17 cellular contexts compared by ENCODE assay signal in the genomic region with DNA sequence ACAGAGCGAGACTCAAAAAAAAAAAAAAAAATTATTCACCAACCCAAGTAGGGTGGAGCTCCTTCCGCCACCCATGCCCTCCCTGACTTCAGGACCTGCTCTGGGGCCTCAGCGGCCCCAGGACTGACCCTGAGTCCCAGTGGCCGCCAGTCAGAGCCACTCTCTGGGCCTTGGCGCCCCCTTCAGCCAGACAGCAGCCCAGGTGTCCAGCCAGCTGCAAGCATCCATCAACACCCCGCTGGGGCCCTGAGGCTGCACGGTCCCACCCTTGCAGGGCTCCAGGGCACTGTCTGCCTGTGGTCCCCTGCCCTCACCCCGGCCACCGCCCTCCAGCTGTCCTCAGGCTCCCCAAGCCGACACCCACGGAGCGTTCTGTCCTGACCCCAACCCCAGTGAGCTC. TPM values are rescaled to one million over a fixed set of nuclear protein-coding genes. Genes with fewer than 3 reads are reported as not detected.
DNase-seq lines count a peak whose midpoint lies in the region; ATAC-seq, FAIRE-seq and TF ChIP-seq lines count a peak whose summit lies in the region.
"Had no signal": no experiment of that assay in that cellular context is flagged by ENCODE, and none has a peak within 500 bp of the region (broad histone marks: within the 10 kb centered on the region; RNA-seq: fewer than 3 reads in every experiment).

No MANE protein-coding gene starts in this region.

- BruUV-seq in HepG2 (replicated peaks; lab: Mats Ljungman, UMichigan) (no TSS peak), OCI-LY7 (replicated peaks; lab: Mats Ljungman, UMichigan) (no TSS peak)

- H3K79me2 ChIP-seq in HepG2 (ENCODE audit: insufficient read depth, low read length) (no peaks in the 10 kb centered on the region), OCI-LY7 (ENCODE audit: insufficient read depth, low read depth, low read length) (no peaks in the 10 kb centered on the region)

- POLR2A ChIA-PET in HepG2 (lab: Yijun Ruan, JAX) (no interaction called here), OCI-LY7 (lab: Charles Lee) (no interaction called here)

- WGBS in HepG2 (ENCODE audit: low lambda C conversion rate): 40% methylated on average over 12 of the region's 12 CpGs
- WGBS in right lobe of liver (ENCODE audit: insufficient coverage, low coverage, low lambda C conversion rate, missing lambda C conversion rate): 60% methylated on average over 3 of the region's 12 CpGs

- H3K9me3 ChIP-seq in HepG2 (ENCODE audit: low read length) (no peaks in the 10 kb centered on the region), right lobe of liver (no peaks in the 10 kb centered on the region), OCI-LY7 (ENCODE audit: low read length) (no peaks in the 10 kb centered on the region)
- H3K9me3 ChIP-seq: Peyer's patch, upper lobe of left lung had no signal

- peak; percentile 27 for ATAC-seq in HepG2
- no peak for ATAC-seq in right lobe of liver
- ATAC-seq in foreskin keratinocyte: no peak
- no peak for ATAC-seq in HG02852 (IDR thresholded peaks at IDR 0.05; ENCODE audit: unreplicated experiment)
- no peak for ATAC-seq in GM21825 (IDR thresholded peaks at IDR 0.05; ENCODE audit: unreplicated experiment)

- H3K36me3 ChIP-seq in HepG2 (replicated peaks in 1 of 2; ENCODE audit: control insufficient read depth in 1 of 2, insufficient read depth in 2 of 2, low read length in 2 of 2) (no peaks in the 10 kb centered on the region), right lobe of liver (no peaks in the 10 kb centered on the region), OCI-LY7 (ENCODE audit: insufficient read depth, low read length) (no peaks in the 10 kb centered on the region)
- H3K36me3 ChIP-seq: Peyer's patch, upper lobe of left lung had no signal

- in situ Hi-C loops in HepG2 (cut with HindIII; ENCODE audit: extremely low pct_ligation_motif_present, low pct_unique_long_range_greater_than_20kb): no loop called here

- FAIRE-seq in HepG2 (lab: Jason Lieb, UNC): no peak

- no peak for DNase-seq in HepG2 (ENCODE audit: low spot score)
- DNase-seq in right lobe of liver: no peak
- peak; percentile 61 for DNase-seq in NCI-H69 (lab: John Stamatoyannopoulos, UW)
- DNase-seq in foreskin keratinocyte: no peak
- DNase-seq in OCI-LY7 (ENCODE audit: low spot score): no peak
- no peak for DNase-seq in NCI-H345 (lab: John Stamatoyannopoulos, UW)
- DNase-seq: activated CD4-positive, alpha-beta T cell treated with anti-CD3 and anti-CD28 coated beads, Interleukin-2, amount 50 U/mL, for 4 hours; AML-193; islet precursor cell; Peyer's patch; T-helper 2 cell had no signal

- H3K27ac ChIP-seq in HepG2 (ENCODE audit: extremely low read length, insufficient read depth, low read length) (no peak overlapping the region), right lobe of liver (no peak overlapping the region), foreskin keratinocyte (no peak overlapping the region), OCI-LY7 (ENCODE audit: low read depth, low read length, poor library complexity, severe bottlenecking) (no peak overlapping the region)
- H3K27ac ChIP-seq: Peyer's patch, upper lobe of left lung had no signal

- H3K9ac ChIP-seq in HepG2 (ENCODE audit: insufficient read depth, low read depth, low read length): no peak overlapping the region

- TF ChIP-seq RAD21 in HepG2 (CRISPR knock-in tag; IDR thresholded peaks at IDR 0.05): no peak

- H3K9me2 ChIP-seq in OCI-LY7 (ENCODE audit: insufficient read depth, low read length): no peaks in the 10 kb centered on the region

- TF ChIP-seq POLR2A in HepG2 (IDR thresholded peaks at IDR 0.05; ENCODE audit: insufficient read depth in 1 of 2, low read depth in 2 of 2, low read length in 2 of 2) (no peak), right lobe of liver (IDR thresholded peaks at IDR 0.05) (no peak)

- intact Hi-C loops in HepG2 (cut with micrococcal nuclease; ENCODE audit: unreplicated experiment): no loop called here
- intact Hi-C loops in right lobe of liver (cut with DNase I): no loop called here
- intact Hi-C loops in OCI-LY7 (cut with micrococcal nuclease; ENCODE audit: unreplicated experiment): no loop called here

- TF ChIP-seq EP300 in HepG2 (IDR thresholded peaks at IDR 0.05; ENCODE audit: low read depth in 2 of 2, low read length in 2 of 2): no peak
- no peak for TF ChIP-seq EP300 in HepG2 (CRISPR knock-in tag; IDR thresholded peaks at IDR 0.05; ENCODE audit: borderline replicate concordance)

- H3K27me3 ChIP-seq in HepG2 (ENCODE audit: control insufficient read depth in 1 of 2, insufficient read depth in 2 of 2, low read length in 2 of 2) (peaks cover 25 to 76% of the 10 kb centered on the region in 2 experiments), right lobe of liver (no peaks in the 10 kb centered on the region), foreskin keratinocyte (peaks cover 56% of the 10 kb centered on the region)

- H2AFZ ChIP-seq in HepG2 (ENCODE audit: low read length) (no peak overlapping the region), OCI-LY7 (ENCODE audit: low read length) (no peak overlapping the region)

- H3K4me3 ChIP-seq in HepG2 (replicated peaks in 1 of 3; ENCODE audit: insufficient read depth in 1 of 3, low read depth in 2 of 3, low read length in 3 of 3) (no peak overlapping the region), right lobe of liver (no peak overlapping the region), OCI-LY7 (ENCODE audit: low read depth, low read length, poor library complexity, severe bottlenecking) (no peak overlapping the region)
- H3K4me3 ChIP-seq: Peyer's patch, upper lobe of left lung had no signal

- CTCF ChIA-PET in HepG2 (lab: Yijun Ruan, JAX; ENCODE audit: low intra/inter-chr PET ratio, low total read pairs): no interaction called here
- CTCF ChIA-PET in OCI-LY7 (lab: Charles Lee; ENCODE audit: unreplicated experiment): no interaction called here

- H3K4me2 ChIP-seq in HepG2 (ENCODE audit: low read depth, low read length): no peak overlapping the region
- H3K4me2 ChIP-seq in OCI-LY7 (ENCODE audit: low read length): no peak overlapping the region

- H4K20me1 ChIP-seq in HepG2 (ENCODE audit: insufficient read depth, low read length) (peaks cover 5% of the 10 kb centered on the region; the same call in 1 of the 2 replicates), OCI-LY7 (ENCODE audit: insufficient read depth, low read length) (no peaks in the 10 kb centered on the region)

- peaks cover 11% of the 10 kb centered on the region for H3K4me1 ChIP-seq in HepG2 (ENCODE audit: insufficient read depth, low read length)
- no peaks in the 10 kb centered on the region for H3K4me1 ChIP-seq in right lobe of liver
- no peaks in the 10 kb centered on the region for H3K4me1 ChIP-seq in foreskin keratinocyte
- no peaks in the 10 kb centered on the region for H3K4me1 ChIP-seq in OCI-LY7 (ENCODE audit: insufficient read depth, low read length, poor library complexity, severe bottlenecking)

- TF ChIP-seq CTCF in HepG2 (CRISPR knock-in tag; IDR thresholded peaks at IDR 0.05) (peak; percentile 59), right lobe of liver (IDR thresholded peaks at IDR 0.05) (no peak), foreskin keratinocyte (conservative IDR thresholded peaks at IDR 0.05) (peak; percentile 33), OCI-LY7 (conservative IDR thresholded peaks at IDR 0.05; ENCODE audit: low read length) (no peak)

RNA-seq across cellular contexts. Expression of a gene that starts 11.4 kb away (rescaled TPM):
- total RNA-seq in HepG2 (2016; rRNA removed; fragmentation: Illumina TruSeq; extraction: Trizol): not detected in 2 replicates
- not detected in 2 replicates for total RNA-seq in HepG2 (2016; cell fraction: cytosol; rRNA removed; fragmentation: Illumina TruSeq; extraction: Trizol; ENCODE audit: low read depth)
- total RNA-seq in HepG2 (2016; cell fraction: insoluble cytoplasmic fraction; rRNA removed; fragmentation: Illumina TruSeq; extraction: Trizol): not detected in 2 replicates
- total RNA-seq in HepG2 (2016; cell fraction: membrane; rRNA removed; fragmentation: Illumina TruSeq; extraction: Trizol): not detected in 2 replicates
- total RNA-seq in HepG2 (2016; cell fraction: nucleus; rRNA removed; fragmentation: Illumina TruSeq; extraction: Trizol): not detected in 2 replicates
- polyA plus RNA-seq in HepG2 (2011; rRNA removed): not detected in 2 replicates
- polyA plus RNA-seq in HepG2 (2011; cell fraction: cytosol; rRNA removed): not detected in 2 replicates
- 0.03 and 0.10 TPM in 2 replicates for polyA plus RNA-seq in HepG2 (2011; cell fraction: nucleus; rRNA removed)
- polyA plus RNA-seq in HepG2 (2012): not detected in 2 replicates
- not detected in 2 replicates for polyA plus RNA-seq in HepG2 (2016; cell fraction: cytosol; fragmentation: Illumina TruSeq; extraction: Trizol; ENCODE audit: low read depth)
- not detected in 2 replicates for polyA plus RNA-seq in HepG2 (2016; cell fraction: insoluble cytoplasmic fraction; fragmentation: Illumina TruSeq; extraction: Trizol; ENCODE audit: low read depth)
- not detected in 2 replicates for polyA plus RNA-seq in HepG2 (2016; cell fraction: membrane; fragmentation: Illumina TruSeq; extraction: Trizol; ENCODE audit: low read depth)
- polyA plus RNA-seq in HepG2 (2016; cell fraction: nucleus; fragmentation: Illumina TruSeq; extraction: Trizol; ENCODE audit: insufficient read depth, low read depth): not detected in 2 replicates
- 0.02 and 1.2 TPM in 2 replicates for polyA minus RNA-seq in HepG2 (2011; rRNA and poly(A)+ RNA removed; ENCODE audit: low replicate concordance)
- not detected in 2 replicates for polyA minus RNA-seq in HepG2 (2011; cell fraction: cytosol; rRNA and poly(A)+ RNA removed)
- not detected in 2 replicates for polyA minus RNA-seq in HepG2 (2011; cell fraction: nucleus; rRNA and poly(A)+ RNA removed)
- not detected for total RNA-seq in right lobe of liver
- total RNA-seq in foreskin keratinocyte: not detected in 2 replicates
- polyA plus RNA-seq in foreskin keratinocyte: not detected in 2 replicates
- total RNA-seq in OCI-LY7 (2014; rRNA removed; shearing (Covaris generic)): not detected in 2 replicates
- total RNA-seq in OCI-LY7 (2022): not detected in 2 replicates
- total RNA-seq: fibroblast of villous mesenchyme, MCF 10A, Peyer's patch, renal cortical epithelial cell had no signal

RNA-seq across cellular contexts. Expression of a gene that starts 15.0 kb away (rescaled TPM):
- total RNA-seq in HepG2 (2016; rRNA removed; fragmentation: Illumina TruSeq; extraction: Trizol) (0.36 and 0.44 TPM in 2 replicates), right lobe of liver (100 to 1,000 TPM in 2 of 6 experiments, 1 to 10 TPM in 1, under 1 TPM in 3; 0.22 to 153 (median 1.0) TPM), foreskin keratinocyte (0.04 TPM in 1 of 2 replicates, not detected in the other), OCI-LY7 (2022) (0.92 TPM in 1 of 2 replicates, not detected in the other)
- total RNA-seq in HepG2 (2016; cell fraction: cytosol; rRNA removed; fragmentation: Illumina TruSeq; extraction: Trizol; ENCODE audit: low read depth): 0.51 TPM in 1 of 2 replicates, not detected in the other
- 0.18 and 0.37 TPM in 2 replicates for total RNA-seq in HepG2 (2016; cell fraction: insoluble cytoplasmic fraction; rRNA removed; fragmentation: Illumina TruSeq; extraction: Trizol)
- 0.90 and 1.00 TPM in 2 replicates for total RNA-seq in HepG2 (2016; cell fraction: membrane; rRNA removed; fragmentation: Illumina TruSeq; extraction: Trizol)
- 0.22 and 0.47 TPM in 2 replicates for total RNA-seq in HepG2 (2016; cell fraction: nucleus; rRNA removed; fragmentation: Illumina TruSeq; extraction: Trizol)
- polyA plus RNA-seq in HepG2 (2011; rRNA removed) (0.87 and 1.8 TPM in 2 replicates), foreskin keratinocyte (0.08 and 0.09 TPM in 2 replicates)
- 1.6 and 1.7 TPM in 2 replicates for polyA plus RNA-seq in HepG2 (2011; cell fraction: cytosol; rRNA removed)
- polyA plus RNA-seq in HepG2 (2011; cell fraction: nucleus; rRNA removed): 2.6 and 2.9 TPM in 2 replicates
- polyA plus RNA-seq in HepG2 (2012): 1.0 and 4.0 TPM in 2 replicates
- polyA plus RNA-seq in HepG2 (2016; cell fraction: cytosol; fragmentation: Illumina TruSeq; extraction: Trizol; ENCODE audit: low read depth): 0.58 and 0.81 TPM in 2 replicates
- 0.54 and 1.5 TPM in 2 replicates for polyA plus RNA-seq in HepG2 (2016; cell fraction: insoluble cytoplasmic fraction; fragmentation: Illumina TruSeq; extraction: Trizol; ENCODE audit: low read depth)
- polyA plus RNA-seq in HepG2 (2016; cell fraction: membrane; fragmentation: Illumina TruSeq; extraction: Trizol; ENCODE audit: low read depth): 0.81 and 1.1 TPM in 2 replicates
- 1.2 and 1.5 TPM in 2 replicates for polyA plus RNA-seq in HepG2 (2016; cell fraction: nucleus; fragmentation: Illumina TruSeq; extraction: Trizol; ENCODE audit: insufficient read depth, low read depth)
- 1.4 and 21.5 TPM in 2 replicates for polyA minus RNA-seq in HepG2 (2011; rRNA and poly(A)+ RNA removed; ENCODE audit: low replicate concordance)
- 1.1 and 3.3 TPM in 2 replicates for polyA minus RNA-seq in HepG2 (2011; cell fraction: cytosol; rRNA and poly(A)+ RNA removed)
- polyA minus RNA-seq in HepG2 (2011; cell fraction: nucleus; rRNA and poly(A)+ RNA removed): 0.75 and 1.0 TPM in 2 replicates
- total RNA-seq in OCI-LY7 (2014; rRNA removed; shearing (Covaris generic)): 0.22 and 0.36 TPM in 2 replicates

RNA-seq across cellular contexts. Expression of a gene that starts 36.7 kb away (rescaled TPM):
- total RNA-seq in HepG2 (2016; rRNA removed; fragmentation: Illumina TruSeq; extraction: Trizol) (6.0 and 7.0 TPM in 2 replicates), right lobe of liver (10 to 100 TPM; 50.2 to 99.4 (median 76.7) TPM), foreskin keratinocyte (181 and 190 TPM in 2 replicates), OCI-LY7 (2022) (117 and 126 TPM in 2 replicates)
- total RNA-seq in HepG2 (2016; cell fraction: cytosol; rRNA removed; fragmentation: Illumina TruSeq; extraction: Trizol; ENCODE audit: low read depth): 21.9 and 23.8 TPM in 2 replicates
- total RNA-seq in HepG2 (2016; cell fraction: insoluble cytoplasmic fraction; rRNA removed; fragmentation: Illumina TruSeq; extraction: Trizol): 4.3 and 5.4 TPM in 2 replicates
- 16.4 and 22.5 TPM in 2 replicates for total RNA-seq in HepG2 (2016; cell fraction: membrane; rRNA removed; fragmentation: Illumina TruSeq; extraction: Trizol)
- total RNA-seq in HepG2 (2016; cell fraction: nucleus; rRNA removed; fragmentation: Illumina TruSeq; extraction: Trizol): 5.4 and 6.2 TPM in 2 replicates
- polyA plus RNA-seq in HepG2 (2011; rRNA removed) (1.8 and 2.2 TPM in 2 replicates), foreskin keratinocyte (575 and 701 TPM in 2 replicates)
- polyA plus RNA-seq in HepG2 (2011; cell fraction: cytosol; rRNA removed): 2.4 and 6.2 TPM in 2 replicates
- polyA plus RNA-seq in HepG2 (2011; cell fraction: nucleus; rRNA removed): 6.3 and 9.5 TPM in 2 replicates
- polyA plus RNA-seq in HepG2 (2012): 12.0 and 18.6 TPM in 2 replicates
- 606 and 718 TPM in 2 replicates for polyA plus RNA-seq in HepG2 (2016; cell fraction: cytosol; fragmentation: Illumina TruSeq; extraction: Trizol; ENCODE audit: low read depth)
- 42.4 and 57.7 TPM in 2 replicates for polyA plus RNA-seq in HepG2 (2016; cell fraction: insoluble cytoplasmic fraction; fragmentation: Illumina TruSeq; extraction: Trizol; ENCODE audit: low read depth)
- polyA plus RNA-seq in HepG2 (2016; cell fraction: membrane; fragmentation: Illumina TruSeq; extraction: Trizol; ENCODE audit: low read depth): 288 and 295 TPM in 2 replicates
- polyA plus RNA-seq in HepG2 (2016; cell fraction: nucleus; fragmentation: Illumina TruSeq; extraction: Trizol; ENCODE audit: insufficient read depth, low read depth): 40.1 and 40.2 TPM in 2 replicates
- 8.4 and 13.9 TPM in 2 replicates for polyA minus RNA-seq in HepG2 (2011; rRNA and poly(A)+ RNA removed; ENCODE audit: low replicate concordance)
- 15.8 and 39.4 TPM in 2 replicates for polyA minus RNA-seq in HepG2 (2011; cell fraction: cytosol; rRNA and poly(A)+ RNA removed)
- polyA minus RNA-seq in HepG2 (2011; cell fraction: nucleus; rRNA and poly(A)+ RNA removed): 4.5 and 4.8 TPM in 2 replicates
- total RNA-seq in OCI-LY7 (2014; rRNA removed; shearing (Covaris generic)): 16.5 and 34.9 TPM in 2 replicates

RNA-seq across cellular contexts. Expression of a gene that starts 53.3 kb away (rescaled TPM):
- total RNA-seq in HepG2 (2016; rRNA removed; fragmentation: Illumina TruSeq; extraction: Trizol): not detected in 2 replicates
- total RNA-seq in HepG2 (2016; cell fraction: cytosol; rRNA removed; fragmentation: Illumina TruSeq; extraction: Trizol; ENCODE audit: low read depth): not detected in 2 replicates
- not detected in 2 replicates for total RNA-seq in HepG2 (2016; cell fraction: insoluble cytoplasmic fraction; rRNA removed; fragmentation: Illumina TruSeq; extraction: Trizol)
- not detected in 2 replicates for total RNA-seq in HepG2 (2016; cell fraction: membrane; rRNA removed; fragmentation: Illumina TruSeq; extraction: Trizol)
- total RNA-seq in HepG2 (2016; cell fraction: nucleus; rRNA removed; fragmentation: Illumina TruSeq; extraction: Trizol): not detected in 2 replicates
- 0.07 and 0.08 TPM in 2 replicates for polyA plus RNA-seq in HepG2 (2011; rRNA removed)
- polyA plus RNA-seq in HepG2 (2011; cell fraction: cytosol; rRNA removed): 0.05 and 0.08 TPM in 2 replicates
- polyA plus RNA-seq in HepG2 (2011; cell fraction: nucleus; rRNA removed): 0.27 and 0.42 TPM in 2 replicates
- 0.09 and 0.11 TPM in 2 replicates for polyA plus RNA-seq in HepG2 (2012)
- polyA plus RNA-seq in HepG2 (2016; cell fraction: cytosol; fragmentation: Illumina TruSeq; extraction: Trizol; ENCODE audit: low read depth): not detected in 2 replicates
- polyA plus RNA-seq in HepG2 (2016; cell fraction: insoluble cytoplasmic fraction; fragmentation: Illumina TruSeq; extraction: Trizol; ENCODE audit: low read depth): not detected in 2 replicates
- not detected in 2 replicates for polyA plus RNA-seq in HepG2 (2016; cell fraction: membrane; fragmentation: Illumina TruSeq; extraction: Trizol; ENCODE audit: low read depth)
- not detected in 2 replicates for polyA plus RNA-seq in HepG2 (2016; cell fraction: nucleus; fragmentation: Illumina TruSeq; extraction: Trizol; ENCODE audit: insufficient read depth, low read depth)
- 0.18 and 9.4 TPM in 2 replicates for polyA minus RNA-seq in HepG2 (2011; rRNA and poly(A)+ RNA removed; ENCODE audit: low replicate concordance)
- not detected in 2 replicates for polyA minus RNA-seq in HepG2 (2011; cell fraction: cytosol; rRNA and poly(A)+ RNA removed)
- 0.12 and 0.13 TPM in 2 replicates for polyA minus RNA-seq in HepG2 (2011; cell fraction: nucleus; rRNA and poly(A)+ RNA removed)
- total RNA-seq in right lobe of liver: 10 to 100 TPM in 1 of 6 experiments, 1 to 10 TPM in 3, under 1 TPM in 2; 0.78 to 11.0 (median 3.6) TPM
- 15.7 and 21.8 TPM in 2 replicates for total RNA-seq in foreskin keratinocyte
- 15.2 and 22.0 TPM in 2 replicates for polyA plus RNA-seq in foreskin keratinocyte
- 0.05 and 0.13 TPM in 2 replicates for total RNA-seq in OCI-LY7 (2014; rRNA removed; shearing (Covaris generic))
- total RNA-seq in OCI-LY7 (2022): 1.8 and 2.0 TPM in 2 replicates

Comparison
In these comparisons a context has a peak if more than half of its experiments do, and no peak if none do; other contexts are left out.
1. CTCF ChIP-seq: peak in HepG2 (single experiment) and foreskin keratinocyte (single experiment); none in right lobe of liver (0 of 4) and OCI-LY7 (single experiment).